Comparison of ENCODE assay signal across 20 cellular contexts in the genomic region with DNA sequence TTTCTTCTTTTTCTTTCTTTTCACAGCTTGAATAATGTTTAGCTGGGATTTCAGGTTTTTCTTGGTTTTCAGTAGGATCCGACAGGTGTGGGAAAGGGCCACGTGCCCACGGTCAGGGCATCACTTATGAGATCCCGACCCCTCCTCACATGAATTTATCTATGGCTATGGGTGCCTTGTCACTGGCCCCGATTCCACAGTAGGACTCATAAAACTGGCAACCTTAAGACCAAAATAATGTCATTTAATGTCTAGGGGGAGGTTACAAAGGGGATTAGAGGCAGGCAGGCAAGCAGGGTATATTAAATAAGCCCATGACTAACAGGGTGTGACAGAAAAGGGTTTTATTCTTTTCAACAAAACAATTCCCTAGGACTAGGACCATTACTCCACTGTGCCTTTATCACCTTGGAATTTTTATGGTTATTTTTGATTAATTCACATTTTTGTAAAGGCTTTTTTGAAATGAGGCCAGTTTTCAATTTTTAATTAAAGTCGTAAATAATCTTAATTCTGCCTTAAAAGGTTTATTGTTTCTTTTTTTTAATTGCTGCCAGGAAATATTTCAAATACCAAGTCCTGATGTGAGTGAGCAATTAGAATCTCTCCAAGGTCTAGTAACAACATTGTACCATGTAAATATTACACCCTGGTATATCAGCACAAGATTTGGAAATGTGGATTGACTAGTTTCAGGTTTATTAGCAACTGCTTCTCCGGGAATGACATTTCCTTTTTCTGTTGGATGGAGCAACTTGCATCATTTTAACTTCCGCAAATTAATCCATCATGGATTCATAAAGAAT.
DNase-seq lines count a peak whose midpoint lies in the region; ATAC-seq, FAIRE-seq and TF ChIP-seq lines count a peak whose summit lies in the region.
"Had no signal": no experiment of that assay in that cellular context is flagged by ENCODE, and none has a peak within 500 bp of the region (broad histone marks: within the 10 kb centered on the region; RNA-seq: fewer than 3 reads in every experiment).

No MANE protein-coding gene starts in this region.

- H4K20me1 ChIP-seq in hepatocyte (ENCODE audit: insufficient read depth, poor library complexity, severe bottlenecking) = no peaks in the 10 kb centered on the region

- H3K36me3 ChIP-seq in hepatocyte (replicated peaks; ENCODE audit: insufficient read depth, low read depth) = no peaks in the 10 kb centered on the region
- no peaks in the 10 kb centered on the region for H3K36me3 ChIP-seq in pancreas

- 83% methylated on average over 8 of the region's 8 CpGs for WGBS in hepatocyte (ENCODE audit: low lambda C conversion rate, missing lambda C conversion rate)
- 40 to 42% methylated on average over 8 of the region's 8 CpGs for WGBS in pancreas, 2 donors

- TF ChIP-seq CTCF in AG10803 (conservative IDR thresholded peaks at IDR 0.05; ENCODE audit: low read length) (no peak), hepatocyte (IDR thresholded peaks at IDR 0.05; ENCODE audit: poor library complexity) (no peak), pancreas (IDR thresholded peaks at IDR 0.05) (no peak)

- DNase-seq in AG10803 (ENCODE audit: low read depth) = peak; percentile 41
- peak; percentile 54 for DNase-seq in LoVo (ENCODE audit: low spot score)
- DNase-seq in hepatocyte (ENCODE audit: low spot score) = no peak
- DNase-seq in pancreas = no peak
- no peak for DNase-seq in activated T-cell treated with anti-CD3 and anti-CD28 coated beads, Interleukin-2, amount 50 U/mL, for 48 hours
- no peak for DNase-seq in SIG-M5 (lab: John Stamatoyannopoulos, UW)
- DNase-seq in NCI-H526 (lab: John Stamatoyannopoulos, UW) = no peak
- DNase-seq in NCI-H446 (lab: John Stamatoyannopoulos, UW) = no peak
- DNase-seq: DMS79, GF-D8, MV-4-11, NCI-H1417 treated with DMSO at 0.1 percent for 48 hours, NCI-H2029, NCI-H2171 treated with DMSO at 0.1 percent for 48 hours, NCI-H774, PC-9 had no signal

- ATAC-seq in pancreas = peak in 2 of 4 donors; percentile 68 to 69
- ATAC-seq: K562 had no signal

- no peak for FAIRE-seq in pancreas (lab: Jason Lieb, UNC)
- FAIRE-seq: GM12891, GM18507, H1, K562 had no signal

- no peaks in the 10 kb centered on the region for H3K9me2 ChIP-seq in hepatocyte (replicated peaks; ENCODE audit: insufficient read depth)

- H3K27me3 ChIP-seq in hepatocyte = no peaks in the 10 kb centered on the region
- H3K27me3 ChIP-seq in pancreas = no peaks in the 10 kb centered on the region

- peak overlapping the region; percentile 73 for H3K27ac ChIP-seq in hepatocyte
- peak overlapping the region in 3 of 4 donors; percentile 5 to 17 (median 17) for H3K27ac ChIP-seq in pancreas
- H3K27ac ChIP-seq: PC-9 had no signal

- intact Hi-C loops in pancreas (cut with DNase I) = no loop called here

- no peak overlapping the region for H2AFZ ChIP-seq in hepatocyte
- H2AFZ ChIP-seq: PC-9 had no signal

- H3K79me2 ChIP-seq in hepatocyte = no peaks in the 10 kb centered on the region

- H3K9me3 ChIP-seq in hepatocyte (ENCODE audit: low read depth) (no peaks in the 10 kb centered on the region), pancreas (no peaks in the 10 kb centered on the region)

- H3K4me1 ChIP-seq in hepatocyte (ENCODE audit: insufficient read depth) (peaks cover 10% of the 10 kb centered on the region), pancreas (no peaks in the 10 kb centered on the region)

- no peak overlapping the region for H3K4me2 ChIP-seq in hepatocyte
- H3K4me2 ChIP-seq: PC-9 had no signal

- H3K4me3 ChIP-seq in AG10803 (ENCODE audit: low read length) = no peak overlapping the region
- H3K4me3 ChIP-seq in hepatocyte = no peak overlapping the region
- no peak overlapping the region for H3K4me3 ChIP-seq in pancreas
- H3K4me3 ChIP-seq: K562, PC-9 had no signal

Comparison
In these comparisons a context has a peak if more than half of its experiments do, and no peak if none do; other contexts are left out.
1. DNase-seq: peak in AG10803 (single experiment) and LoVo (single experiment); none in hepatocyte (single experiment), pancreas (0 of 6), activated T-cell treated with anti-CD3 and anti-CD28 coated beads, Interleukin-2, amount 50 U/mL, for 48 hours (0 of 2), SIG-M5 (single experiment), NCI-H526 (0 of 2) and NCI-H446 (0 of 2).